35 cellular contexts compared by ENCODE assay signal in the genomic region with DNA sequence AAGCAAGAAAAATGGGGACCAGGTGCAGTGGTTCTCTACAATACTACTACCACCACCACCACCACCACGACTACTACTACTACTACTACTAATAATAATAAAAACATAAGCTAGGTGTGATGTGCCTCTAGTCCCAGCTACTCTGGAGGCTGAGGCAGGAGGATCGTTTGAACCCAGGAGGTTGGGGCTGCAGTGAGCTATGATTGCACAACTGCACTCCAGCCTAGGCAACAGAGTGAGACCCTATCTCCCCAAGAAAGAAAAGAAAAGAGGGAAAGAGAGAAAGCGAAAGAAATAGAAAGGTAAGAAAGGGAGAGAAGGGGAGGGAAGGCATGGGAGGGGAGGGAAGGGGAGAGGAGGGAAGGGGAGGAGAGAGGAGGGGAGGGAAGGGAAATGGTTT.
"Had no signal": no experiment of that assay in that cellular context is flagged by ENCODE, and none has a peak within 500 bp of the region (broad histone marks: within the 10 kb centered on the region; RNA-seq: fewer than 3 reads in every experiment).

No MANE protein-coding gene starts in this region.

- H3K27ac ChIP-seq: breast epithelium, esophagus muscularis mucosa, foreskin keratinocyte, heart left ventricle, neural progenitor cell, parathyroid adenoma, psoas muscle, testis, transverse colon, VCaP had no signal

- DNase-seq: activated CD4-positive, alpha-beta memory T cell treated with anti-CD3 and anti-CD28 coated beads, Interleukin-2, amount 10 ng/mL, durations not matched to agents 7 days and 5 days; activated CD4-positive, alpha-beta T cell treated with anti-CD3 and anti-CD28 coated beads, Interleukin-2, amount 10 ng/mL, durations not matched to agents 24 days and 14 days; activated CD4-positive, CD25-positive, alpha-beta regulatory T cell treated with anti-CD3 and anti-CD28 coated beads, Interleukin-2, amount 50 U/mL, for 72 hours; activated CD8-positive, alpha-beta memory T cell treated with anti-CD3 and anti-CD28 coated beads, Interleukin-2, amount 10 ng/mL, durations not matched to agents 7 days and 5 days; activated effector memory CD4-positive, alpha-beta T cell treated with anti-CD3 and anti-CD28 coated beads, Interleukin-2, amount 50 U/mL, for 16 hours; central memory CD4-positive, alpha-beta T cell; dermis blood vessel endothelial cell; effector CD4-positive, alpha-beta T cell; foreskin keratinocyte; heart left ventricle; hypothalamus; immature natural killer cell; kidney; left colon; mammary epithelial cell; naive thymus-derived CD8-positive, alpha-beta T cell; occipital lobe; psoas muscle; stimulated activated CD4-positive, alpha-beta T cell treated with anti-CD3 and anti-CD28 coated beads, Interleukin-1b, Interleukin-23, amount 100 ng/mL, for 48 hours; stimulated activated CD4-positive, alpha-beta T cell treated with anti-CD3 and anti-CD28 coated beads, Interleukin-4, amount 100 ng/mL, for 4 hours; stimulated activated CD8-positive, alpha-beta memory T cell treated with anti-CD3 and anti-CD28 coated beads, Interleukin-4, amount 100 ng/mL, for 48 hours; stimulated activated naive CD4-positive, alpha-beta T cell; T-helper 1 cell; testis; transverse colon had no signal

- H3K4me2 ChIP-seq: neural progenitor cell, smooth muscle cell had no signal

- H3K4me1 ChIP-seq: breast epithelium, foreskin keratinocyte, parathyroid adenoma, testis had no signal

- H3K9me3 ChIP-seq: breast epithelium, esophagus muscularis mucosa, heart left ventricle, psoas muscle, testis, transverse colon had no signal

- H3K9ac ChIP-seq: neural progenitor cell, parathyroid adenoma had no signal

- H3K4me3 Mint-ChIP-seq: activated CD4-positive, alpha-beta memory T cell treated with anti-CD3 and anti-CD28 coated beads, Interleukin-2, amount 10 ng/mL, durations not matched to agents 7 days and 5 days; activated CD4-positive, alpha-beta T cell treated with anti-CD3 and anti-CD28 coated beads, Interleukin-2, amount 10 ng/mL, durations not matched to agents 24 days and 14 days; activated CD8-positive, alpha-beta memory T cell treated with anti-CD3 and anti-CD28 coated beads, Interleukin-2, amount 10 ng/mL, durations not matched to agents 7 days and 5 days; immature natural killer cell; mesothelial cell of epicardium; neural progenitor cell had no signal

- H3K27ac Mint-ChIP-seq: activated CD4-positive, alpha-beta memory T cell treated with anti-CD3 and anti-CD28 coated beads, Interleukin-2, amount 10 ng/mL, durations not matched to agents 7 days and 5 days; activated CD4-positive, alpha-beta T cell treated with anti-CD3 and anti-CD28 coated beads, Interleukin-2, amount 10 ng/mL, durations not matched to agents 24 days and 14 days; activated CD8-positive, alpha-beta memory T cell treated with anti-CD3 and anti-CD28 coated beads, Interleukin-2, amount 10 ng/mL, durations not matched to agents 7 days and 5 days; immature natural killer cell; mesothelial cell of epicardium; neural progenitor cell had no signal

- H3K4me3 ChIP-seq: breast epithelium, esophagus muscularis mucosa, heart left ventricle, neural progenitor cell, psoas muscle, smooth muscle cell, testis, transverse colon had no signal

- H3K27me3 ChIP-seq: breast epithelium, esophagus muscularis mucosa, heart left ventricle, neural progenitor cell, testis, transverse colon had no signal

- H3K27me3 Mint-ChIP-seq: naive thymus-derived CD8-positive, alpha-beta T cell had no signal

- H3K36me3 ChIP-seq: breast epithelium, esophagus muscularis mucosa, heart left ventricle, neural progenitor cell, transverse colon had no signal

- H3K9me3 Mint-ChIP-seq: activated CD4-positive, alpha-beta memory T cell treated with anti-CD3 and anti-CD28 coated beads, Interleukin-2, amount 10 ng/mL, durations not matched to agents 7 days and 5 days; activated CD4-positive, alpha-beta T cell treated with anti-CD3 and anti-CD28 coated beads, Interleukin-2, amount 10 ng/mL, durations not matched to agents 24 days and 14 days; immature natural killer cell; mesothelial cell of epicardium; neural progenitor cell had no signal

- H2AFZ ChIP-seq: neural progenitor cell, parathyroid adenoma had no signal

- ATAC-seq: activated CD8-positive, alpha-beta memory T cell treated with anti-CD3 and anti-CD28 coated beads, Interleukin-2, amount 10 ng/mL, durations not matched to agents 7 days and 5 days; foreskin keratinocyte; heart left ventricle; left colon; naive thymus-derived CD8-positive, alpha-beta T cell; psoas muscle had no signal

- FAIRE-seq: colon, kidney, TTC549, urothelium cell line had no signal

- H3K36me3 Mint-ChIP-seq: neural progenitor cell had no signal
